ENCODE assay signal across 22 cellular contexts in the genomic region with DNA sequence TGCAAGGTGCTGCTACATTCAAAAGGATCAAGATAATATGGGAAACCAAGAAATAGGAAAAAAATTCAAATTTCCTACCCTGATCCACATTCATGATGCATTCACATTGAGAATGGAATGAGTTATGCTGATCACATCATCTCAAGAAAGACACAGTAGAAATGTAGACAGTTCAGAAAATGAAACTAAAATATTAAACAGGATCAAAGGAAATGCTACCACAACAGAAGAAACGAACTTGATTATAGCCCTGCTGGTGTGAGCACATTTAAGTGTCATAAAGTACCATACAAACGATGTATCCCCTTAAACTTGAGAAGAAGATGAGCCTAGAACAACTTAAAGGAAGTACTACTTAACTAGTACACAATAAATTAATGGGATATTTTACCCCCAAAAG. TPM values are rescaled to one million over a fixed set of nuclear protein-coding genes. Genes with fewer than 3 reads are reported as not detected.
DNase-seq lines count a peak whose midpoint lies in the region; FAIRE-seq and TF ChIP-seq lines count a peak whose summit lies in the region.
"Had no signal": no experiment of that assay in that cellular context is flagged by ENCODE, and none has a peak within 500 bp of the region (broad histone marks: within the 10 kb centered on the region; RNA-seq: fewer than 3 reads in every experiment).

No MANE protein-coding gene starts in this region.

- peak overlapping the region in 5 of 7 donors; percentile 21 to 90 (median 48) for H3K27ac Mint-ChIP-seq in CD4-positive, alpha-beta memory T cell
- H3K27ac Mint-ChIP-seq in T-helper 1 cell treated with Interleukin-12 subunit alpha and Interleukin-12 subunit beta and Interleukin-4 antibody, amounts not matched to agents 30 μg/mL and 1 μg/mL, for 36 hours = peak overlapping the region; percentile 46
- H3K27ac Mint-ChIP-seq: HFFc6, natural killer cell had no signal

- CTCF ChIA-PET in CD4-positive, alpha-beta memory T cell (lab: Charles Lee; ENCODE audit: partially characterized antibody) = no interaction called here

- intact Hi-C loops in CD4-positive, alpha-beta memory T cell (cut with micrococcal nuclease) = loop anchor here (1.0 kb wide), 1 partner anchor 23 kb away; no protein-coding TSS in a partner anchor

- peak; percentile 24 for FAIRE-seq in GM12892 (lab: Jason Lieb, UNC)
- FAIRE-seq: kidney, RCC 7860 had no signal

- peaks cover 7 to 14% (median 13%) of the 10 kb centered on the region in 4 donors for H3K4me1 Mint-ChIP-seq in CD4-positive, alpha-beta memory T cell
- peaks cover 10% of the 10 kb centered on the region for H3K4me1 Mint-ChIP-seq in T-helper 1 cell treated with Interleukin-12 subunit alpha and Interleukin-12 subunit beta and Interleukin-4 antibody, amounts not matched to agents 30 μg/mL and 1 μg/mL, for 36 hours (ENCODE audit: low read depth)

- no peaks in the 10 kb centered on the region for H3K79me2 ChIP-seq in fibroblast of lung (ENCODE audit: control insufficient read depth, insufficient read depth, low read length)

- H3K36me3 Mint-ChIP-seq in CD4-positive, alpha-beta memory T cell = peaks cover 3 to 9% of the 10 kb centered on the region in 2 donors
- H3K36me3 Mint-ChIP-seq in T-helper 1 cell treated with Interleukin-12 subunit alpha and Interleukin-12 subunit beta and Interleukin-4 antibody, amounts not matched to agents 30 μg/mL and 1 μg/mL, for 36 hours (ENCODE audit: low read depth) = no peaks in the 10 kb centered on the region
- H3K36me3 Mint-ChIP-seq: natural killer cell had no signal

- H3K4me2 ChIP-seq in fibroblast of lung (ENCODE audit: extremely low read depth, insufficient read depth, low read length) = no peak overlapping the region

- no peaks in the 10 kb centered on the region for H4K20me1 ChIP-seq in fibroblast of lung (ENCODE audit: control insufficient read depth, extremely low read depth, insufficient read depth, low read length)

- peak overlapping the region; percentile 53 to 88 (median 72) for H3K4me3 Mint-ChIP-seq in CD4-positive, alpha-beta memory T cell
- H3K4me3 Mint-ChIP-seq in T-helper 1 cell treated with Interleukin-12 subunit alpha and Interleukin-12 subunit beta and Interleukin-4 antibody, amounts not matched to agents 30 μg/mL and 1 μg/mL, for 36 hours = peak overlapping the region; percentile 12
- H3K4me3 Mint-ChIP-seq: HFFc6, natural killer cell had no signal

- TF ChIP-seq CTCF in fibroblast of lung (conservative IDR thresholded peaks at IDR 0.05 in 1 of 2, IDR thresholded peaks at IDR 0.05 in 1 of 2; ENCODE audit: low read depth in 1 of 2, low read length in 2 of 2) = no peak
- TF ChIP-seq CTCF in WERI-Rb-1 (IDR thresholded peaks at IDR 0.05; ENCODE audit: low read depth, low read length) = no peak

- H3K4me3 ChIP-seq in CD4-positive, alpha-beta memory T cell (ENCODE audit: low read length in 2 of 2) = no peak overlapping the region
- no peak overlapping the region for H3K4me3 ChIP-seq in fibroblast of lung (replicated peaks in 1 of 4; ENCODE audit: control extremely low read depth in 1 of 4, insufficient read depth in 1 of 4, low read depth in 3 of 4, low read length in 4 of 4)
- H3K4me3 ChIP-seq in WERI-Rb-1 (ENCODE audit: low read depth, low read length) = no peak overlapping the region
- H3K4me3 ChIP-seq: body of pancreas, colonic mucosa, uterus had no signal

- no peak overlapping the region for H3K27ac ChIP-seq in CD4-positive, alpha-beta memory T cell (ENCODE audit: low read depth, low read length)
- H3K27ac ChIP-seq in fibroblast of lung (ENCODE audit: insufficient read depth, low read length) (no peak overlapping the region), WERI-Rb-1 (no peak overlapping the region)
- H3K27ac ChIP-seq: body of pancreas, colonic mucosa, uterus had no signal

- no peak for TF ChIP-seq POLR2A in GM12892 (IDR thresholded peaks at IDR 0.05; ENCODE audit: low read depth, low read length)

- no peaks in the 10 kb centered on the region for H3K27me3 ChIP-seq in CD4-positive, alpha-beta memory T cell (ENCODE audit: insufficient read depth, low read length)
- no peaks in the 10 kb centered on the region for H3K27me3 ChIP-seq in fibroblast of lung (ENCODE audit: control insufficient read depth, insufficient read depth, low read length)
- H3K27me3 ChIP-seq in WERI-Rb-1 (ENCODE audit: insufficient read depth, low read depth, severe bottlenecking) = no peaks in the 10 kb centered on the region
- H3K27me3 ChIP-seq: body of pancreas, colonic mucosa, uterus had no signal

- H3K4me1 ChIP-seq in CD4-positive, alpha-beta memory T cell (ENCODE audit: insufficient read depth, low read length) = peaks cover 14% of the 10 kb centered on the region
- no peaks in the 10 kb centered on the region for H3K4me1 ChIP-seq in fibroblast of lung (ENCODE audit: control insufficient read depth, extremely low read depth, insufficient read depth, low read length)
- H3K4me1 ChIP-seq: colonic mucosa had no signal

- no peaks in the 10 kb centered on the region for H3K27me3 Mint-ChIP-seq in CD4-positive, alpha-beta memory T cell
- no peaks in the 10 kb centered on the region for H3K27me3 Mint-ChIP-seq in T-helper 1 cell treated with Interleukin-12 subunit alpha and Interleukin-12 subunit beta and Interleukin-4 antibody, amounts not matched to agents 30 μg/mL and 1 μg/mL, for 36 hours (ENCODE audit: low read depth)

- no peaks in the 10 kb centered on the region for H3K9me3 Mint-ChIP-seq in CD4-positive, alpha-beta memory T cell
- H3K9me3 Mint-ChIP-seq in T-helper 1 cell treated with Interleukin-12 subunit alpha and Interleukin-12 subunit beta and Interleukin-4 antibody, amounts not matched to agents 30 μg/mL and 1 μg/mL, for 36 hours = no peaks in the 10 kb centered on the region
- H3K9me3 Mint-ChIP-seq: HFFc6, natural killer cell had no signal

- H3K9ac ChIP-seq in fibroblast of lung (ENCODE audit: insufficient read depth, low read length) = no peak overlapping the region

- POLR2A ChIA-PET in CD4-positive, alpha-beta memory T cell (lab: Charles Lee; ENCODE audit: partially characterized antibody) = no interaction called here

- peak overlapping the region; percentile 39 for H2AFZ ChIP-seq in fibroblast of lung (ENCODE audit: low read length)

- H3K36me3 ChIP-seq in CD4-positive, alpha-beta memory T cell (ENCODE audit: insufficient read depth, low read length) = peaks cover 4% of the 10 kb centered on the region
- H3K36me3 ChIP-seq in fibroblast of lung (ENCODE audit: control insufficient read depth, insufficient read depth, low read length) = no peaks in the 10 kb centered on the region
- no peaks in the 10 kb centered on the region for H3K36me3 ChIP-seq in WERI-Rb-1
- H3K36me3 ChIP-seq: colonic mucosa, uterus had no signal

- DNase-seq in CD4-positive, alpha-beta memory T cell = peak in 4 of 5 donors; percentile 41 to 61 (median 52)
- no peak for DNase-seq in GM12892 (ENCODE audit: insufficient read length)
- DNase-seq in fibroblast of lung (ENCODE audit: low read depth in 2 of 2) = no peak
- no peak for DNase-seq in NOMO-1 treated with dmso at 0.1 percent for 144 hours (lab: John Stamatoyannopoulos, UW; ENCODE audit: unreplicated experiment)
- no peak for DNase-seq in retina
- DNase-seq in WERI-Rb-1 = no peak
- DNase-seq: activated CD8-positive, alpha-beta memory T cell treated with anti-CD3 and anti-CD28 coated beads for 24 hours; body of pancreas; colonic mucosa; foreskin fibroblast; HFFc6; hypothalamus; kidney; natural killer cell; NCI-H146; NCI-H2227 treated with DMSO at 0.1 percent for 48 hours; posterior cingulate gyrus; stimulated activated CD4-positive, alpha-beta T cell treated with anti-CD3 and anti-CD28 coated beads, Interleukin-4, amount 100 ng/mL, for 1 hour; substantia nigra; uterus had no signal

- no peaks in the 10 kb centered on the region for H3K9me3 ChIP-seq in CD4-positive, alpha-beta memory T cell (ENCODE audit: control insufficient read depth in 1 of 2, low read length in 2 of 2)
- H3K9me3 ChIP-seq in fibroblast of lung (ENCODE audit: control insufficient read depth, insufficient read depth, low read depth, low read length) (no peaks in the 10 kb centered on the region), WERI-Rb-1 (ENCODE audit: severe bottlenecking) (no peaks in the 10 kb centered on the region)
- H3K9me3 ChIP-seq: body of pancreas, colonic mucosa, uterus had no signal

RNA-seq across cellular contexts. Expression of a gene that starts 21.3 kb away (rescaled TPM):
- 1 to 10 TPM; 5.0 to 5.2 TPM for total RNA-seq in CD4-positive, alpha-beta memory T cell
- polyA plus RNA-seq in CD4-positive, alpha-beta memory T cell = 1 to 10 TPM; 2.3 TPM
- 1.6 TPM for polyA plus RNA-seq in GM12892 (2012; ENCODE audit: missing spikeins)
- 7.4 TPM in 2 replicates for total RNA-seq in fibroblast of lung
- polyA plus RNA-seq in fibroblast of lung = 2.9 and 3.6 TPM in 2 replicates
- polyA plus RNA-seq in fibroblast of lung (2012) = 1.3 and 1.8 TPM in 2 replicates
- 2.6 and 4.5 TPM in 2 replicates for polyA minus RNA-seq in fibroblast of lung (ENCODE audit: low replicate concordance)

Comparison
In these comparisons a context has a peak if more than half of its experiments do, and no peak if none do; other contexts are left out.
1. DNase-seq: peak in CD4-positive, alpha-beta memory T cell (4 of 5); none in GM12892 (single experiment), fibroblast of lung (0 of 2), NOMO-1 treated with dmso at 0.1 percent for 144 hours (single experiment), retina (single experiment) and WERI-Rb-1 (single experiment).